1 cellular context compared by ENCODE assay signal in the genomic region with DNA sequence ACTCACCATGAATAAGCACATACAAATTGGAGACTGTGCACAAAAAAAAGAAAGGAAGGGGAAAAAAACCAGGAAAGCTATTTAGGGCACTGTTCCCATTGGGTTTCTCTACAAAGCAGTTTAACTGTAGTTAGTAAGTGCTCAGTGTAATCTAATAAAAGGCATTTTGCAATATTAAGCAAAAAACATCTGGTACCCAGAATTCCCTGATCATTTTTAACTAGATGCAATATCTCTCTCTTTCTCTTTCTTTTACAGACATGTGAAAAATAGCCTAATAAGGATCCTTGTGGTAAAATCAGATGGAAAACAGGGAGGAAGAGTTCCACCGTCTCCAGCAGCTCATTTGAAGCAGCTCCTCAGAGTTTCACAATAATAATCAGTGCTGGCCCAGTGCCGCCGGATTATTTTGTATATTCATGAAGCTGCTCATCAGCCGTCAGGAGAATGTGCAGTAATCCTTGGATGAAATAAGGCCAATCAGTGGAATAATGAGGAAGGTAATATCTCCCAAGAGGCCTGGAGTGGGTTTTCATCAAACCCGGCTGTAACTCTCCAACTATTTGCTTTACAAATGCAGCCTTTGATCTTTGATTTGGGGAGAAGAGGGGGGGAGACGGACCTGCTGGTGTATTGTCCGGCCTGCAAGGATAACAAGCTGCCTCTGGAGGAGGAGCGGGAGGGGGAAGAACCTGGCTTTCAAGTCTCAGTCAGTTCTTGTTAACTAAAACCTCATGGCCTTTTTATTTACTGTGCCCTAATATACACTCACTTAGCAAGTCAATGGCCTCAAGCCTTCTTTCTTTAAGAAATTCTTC.
TF ChIP-seq lines count a peak whose summit lies in the region.

No MANE protein-coding gene starts in this region.

TF ChIP-seq in HepG2, 621 proteins besides CTCF, POLR2A, EP300 and RAD21 (continued from another document):
- TF ChIP-seq, protein P1, sequence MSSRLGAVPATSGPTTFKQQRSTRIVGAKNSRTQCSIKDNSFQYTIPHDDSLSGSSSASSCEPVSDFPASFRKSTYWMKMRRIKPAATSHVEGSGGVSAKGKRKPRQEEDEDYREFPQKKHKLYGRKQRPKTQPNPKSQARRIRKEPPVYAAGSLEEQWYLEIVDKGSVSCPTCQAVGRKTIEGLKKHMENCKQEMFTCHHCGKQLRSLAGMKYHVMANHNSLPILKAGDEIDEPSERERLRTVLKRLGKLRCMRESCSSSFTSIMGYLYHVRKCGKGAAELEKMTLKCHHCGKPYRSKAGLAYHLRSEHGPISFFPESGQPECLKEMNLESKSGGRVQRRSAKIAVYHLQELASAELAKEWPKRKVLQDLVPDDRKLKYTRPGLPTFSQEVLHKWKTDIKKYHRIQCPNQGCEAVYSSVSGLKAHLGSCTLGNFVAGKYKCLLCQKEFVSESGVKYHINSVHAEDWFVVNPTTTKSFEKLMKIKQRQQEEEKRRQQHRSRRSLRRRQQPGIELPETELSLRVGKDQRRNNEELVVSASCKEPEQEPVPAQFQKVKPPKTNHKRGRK (CRISPR knock-in tag; IDR thresholded peaks at IDR 0.05): no peak
- TF ChIP-seq HDAC1 (CRISPR knock-in tag; IDR thresholded peaks at IDR 0.05): no peak
- TF ChIP-seq ZNF709 (CRISPR knock-in tag; IDR thresholded peaks at IDR 0.05): no peak
- no peak for TF ChIP-seq ELF3 (CRISPR knock-in tag; IDR thresholded peaks at IDR 0.05)
- TF ChIP-seq ZNF83 (CRISPR knock-in tag; IDR thresholded peaks at IDR 0.05; ENCODE audit: borderline replicate concordance): no peak
- TF ChIP-seq, protein P2, sequence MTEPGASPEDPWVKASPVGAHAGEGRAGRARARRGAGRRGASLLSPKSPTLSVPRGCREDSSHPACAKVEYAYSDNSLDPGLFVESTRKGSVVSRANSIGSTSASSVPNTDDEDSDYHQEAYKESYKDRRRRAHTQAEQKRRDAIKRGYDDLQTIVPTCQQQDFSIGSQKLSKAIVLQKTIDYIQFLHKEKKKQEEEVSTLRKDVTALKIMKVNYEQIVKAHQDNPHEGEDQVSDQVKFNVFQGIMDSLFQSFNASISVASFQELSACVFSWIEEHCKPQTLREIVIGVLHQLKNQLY (CRISPR knock-in tag; IDR thresholded peaks at IDR 0.05): no peak
- no peak for TF ChIP-seq NCOA5 (CRISPR knock-in tag; IDR thresholded peaks at IDR 0.05)
- TF ChIP-seq, protein P3, sequence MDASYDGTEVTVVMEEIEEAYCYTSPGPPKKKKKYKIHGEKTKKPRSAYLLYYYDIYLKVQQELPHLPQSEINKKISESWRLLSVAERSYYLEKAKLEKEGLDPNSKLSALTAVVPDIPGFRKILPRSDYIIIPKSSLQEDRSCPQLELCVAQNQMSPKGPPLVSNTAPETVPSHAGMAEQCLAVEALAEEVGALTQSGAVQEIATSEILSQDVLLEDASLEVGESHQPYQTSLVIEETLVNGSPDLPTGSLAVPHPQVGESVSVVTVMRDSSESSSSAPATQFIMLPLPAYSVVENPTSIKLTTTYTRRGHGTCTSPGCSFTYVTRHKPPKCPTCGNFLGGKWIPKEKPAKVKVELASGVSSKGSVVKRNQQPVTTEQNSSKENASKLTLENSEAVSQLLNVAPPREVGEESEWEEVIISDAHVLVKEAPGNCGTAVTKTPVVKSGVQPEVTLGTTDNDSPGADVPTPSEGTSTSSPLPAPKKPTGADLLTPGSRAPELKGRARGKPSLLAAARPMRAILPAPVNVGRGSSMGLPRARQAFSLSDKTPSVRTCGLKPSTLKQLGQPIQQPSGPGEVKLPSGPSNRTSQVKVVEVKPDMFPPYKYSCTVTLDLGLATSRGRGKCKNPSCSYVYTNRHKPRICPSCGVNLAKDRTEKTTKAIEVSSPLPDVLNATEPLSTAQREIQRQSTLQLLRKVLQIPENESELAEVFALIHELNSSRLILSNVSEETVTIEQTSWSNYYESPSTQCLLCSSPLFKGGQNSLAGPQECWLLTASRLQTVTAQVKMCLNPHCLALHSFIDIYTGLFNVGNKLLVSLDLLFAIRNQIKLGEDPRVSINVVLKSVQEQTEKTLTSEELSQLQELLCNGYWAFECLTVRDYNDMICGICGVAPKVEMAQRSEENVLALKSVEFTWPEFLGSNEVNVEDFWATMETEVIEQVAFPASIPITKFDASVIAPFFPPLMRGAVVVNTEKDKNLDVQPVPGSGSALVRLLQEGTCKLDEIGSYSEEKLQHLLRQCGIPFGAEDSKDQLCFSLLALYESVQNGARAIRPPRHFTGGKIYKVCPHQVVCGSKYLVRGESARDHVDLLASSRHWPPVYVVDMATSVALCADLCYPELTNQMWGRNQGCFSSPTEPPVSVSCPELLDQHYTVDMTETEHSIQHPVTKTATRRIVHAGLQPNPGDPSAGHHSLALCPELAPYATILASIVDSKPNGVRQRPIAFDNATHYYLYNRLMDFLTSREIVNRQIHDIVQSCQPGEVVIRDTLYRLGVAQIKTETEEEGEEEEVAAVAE (CRISPR knock-in tag; IDR thresholded peaks at IDR 0.05; ENCODE audit: borderline replicate concordance): no peak
- TF ChIP-seq ZNF460 (CRISPR knock-in tag; IDR thresholded peaks at IDR 0.05; ENCODE audit: borderline replicate concordance): no peak
- no peak for TF ChIP-seq POLR2AphosphoS2 (IDR thresholded peaks at IDR 0.05; ENCODE audit: low read depth, low read length)
- TF ChIP-seq, protein P4, sequence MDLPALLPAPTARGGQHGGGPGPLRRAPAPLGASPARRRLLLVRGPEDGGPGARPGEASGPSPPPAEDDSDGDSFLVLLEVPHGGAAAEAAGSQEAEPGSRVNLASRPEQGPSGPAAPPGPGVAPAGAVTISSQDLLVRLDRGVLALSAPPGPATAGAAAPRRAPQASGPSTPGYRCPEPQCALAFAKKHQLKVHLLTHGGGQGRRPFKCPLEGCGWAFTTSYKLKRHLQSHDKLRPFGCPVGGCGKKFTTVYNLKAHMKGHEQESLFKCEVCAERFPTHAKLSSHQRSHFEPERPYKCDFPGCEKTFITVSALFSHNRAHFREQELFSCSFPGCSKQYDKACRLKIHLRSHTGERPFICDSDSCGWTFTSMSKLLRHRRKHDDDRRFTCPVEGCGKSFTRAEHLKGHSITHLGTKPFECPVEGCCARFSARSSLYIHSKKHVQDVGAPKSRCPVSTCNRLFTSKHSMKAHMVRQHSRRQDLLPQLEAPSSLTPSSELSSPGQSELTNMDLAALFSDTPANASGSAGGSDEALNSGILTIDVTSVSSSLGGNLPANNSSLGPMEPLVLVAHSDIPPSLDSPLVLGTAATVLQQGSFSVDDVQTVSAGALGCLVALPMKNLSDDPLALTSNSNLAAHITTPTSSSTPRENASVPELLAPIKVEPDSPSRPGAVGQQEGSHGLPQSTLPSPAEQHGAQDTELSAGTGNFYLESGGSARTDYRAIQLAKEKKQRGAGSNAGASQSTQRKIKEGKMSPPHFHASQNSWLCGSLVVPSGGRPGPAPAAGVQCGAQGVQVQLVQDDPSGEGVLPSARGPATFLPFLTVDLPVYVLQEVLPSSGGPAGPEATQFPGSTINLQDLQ (CRISPR knock-in tag; IDR thresholded peaks at IDR 0.05): no peak
- TF ChIP-seq BRD4 (CRISPR knock-in tag; IDR thresholded peaks at IDR 0.05): no peak
